20 cellular contexts compared by ENCODE assay signal in genomic region chr16:75113046-75113491, GRCh38. TPM values are rescaled to one million over a fixed set of nuclear protein-coding genes. Genes with fewer than 3 reads are reported as not detected.
DNase-seq lines count a peak whose midpoint lies in the region; ATAC-seq and TF ChIP-seq lines count a peak whose summit lies in the region.
"Had no signal": no experiment of that assay in that cellular context is flagged by ENCODE, and none has a peak within 500 bp of the region (broad histone marks: within the 10 kb centered on the region; RNA-seq: fewer than 3 reads in every experiment).

No MANE protein-coding gene starts in this region.

- H3K4me3 ChIP-seq in spleen: no peak overlapping the region
- H3K4me3 ChIP-seq: suprapubic skin had no signal

- H3K36me3 Mint-ChIP-seq in activated naive CD4-positive, alpha-beta T cell treated with anti-CD3 and anti-CD28 coated beads, Interleukin-2, amount 50 U/mL, for 24 hours: no peaks in the 10 kb centered on the region
- H3K36me3 Mint-ChIP-seq in activated naive CD4-positive, alpha-beta T cell treated with anti-CD3 and anti-CD28 coated beads, Interleukin-2, amount 10 ng/mL, durations not matched to agents 7 days and 5 days: no peaks in the 10 kb centered on the region
- no peaks in the 10 kb centered on the region for H3K36me3 Mint-ChIP-seq in glutamatergic neuron (ENCODE audit: unreplicated experiment)
- H3K36me3 Mint-ChIP-seq: T-cell had no signal

- intact Hi-C loops in spleen (cut with DNase I; ENCODE audit: low total_unique reads) (no loop called here), posterior cingulate gyrus (cut with DNase I) (no loop called here)

- no peak for TF ChIP-seq POLR2A in spleen (IDR thresholded peaks at IDR 0.05)

- no peak overlapping the region for H3K27ac ChIP-seq in spleen
- H3K27ac ChIP-seq: suprapubic skin had no signal

- H3K4me1 ChIP-seq in spleen: peaks cover 12 to 64% (median 47%) of the 10 kb centered on the region in 6 donors

- H3K4me3 Mint-ChIP-seq in activated naive CD4-positive, alpha-beta T cell treated with anti-CD3 and anti-CD28 coated beads, Interleukin-2, amount 50 U/mL, for 24 hours: no peak overlapping the region
- no peak overlapping the region for H3K4me3 Mint-ChIP-seq in activated naive CD4-positive, alpha-beta T cell treated with anti-CD3 and anti-CD28 coated beads, Interleukin-2, amount 10 ng/mL, durations not matched to agents 7 days and 5 days
- H3K4me3 Mint-ChIP-seq in glutamatergic neuron (ENCODE audit: unreplicated experiment): no peak overlapping the region
- H3K4me3 Mint-ChIP-seq: activated B cell treated with CpG ODN at 0.5 μM for 24 hours, T-cell had no signal

- H3K36me3 ChIP-seq in spleen: no peaks in the 10 kb centered on the region
- H3K36me3 ChIP-seq: suprapubic skin had no signal

- H3K4me1 Mint-ChIP-seq in activated naive CD4-positive, alpha-beta T cell treated with anti-CD3 and anti-CD28 coated beads, Interleukin-2, amount 50 U/mL, for 24 hours: peaks cover 28% of the 10 kb centered on the region
- H3K4me1 Mint-ChIP-seq in activated naive CD4-positive, alpha-beta T cell treated with anti-CD3 and anti-CD28 coated beads, Interleukin-2, amount 10 ng/mL, durations not matched to agents 7 days and 5 days: peaks cover 42% of the 10 kb centered on the region
- peaks cover 14% of the 10 kb centered on the region for H3K4me1 Mint-ChIP-seq in glutamatergic neuron (ENCODE audit: low read depth, unreplicated experiment)

- no peaks in the 10 kb centered on the region for H3K9me3 ChIP-seq in spleen
- H3K9me3 ChIP-seq: suprapubic skin had no signal

- H3K27me3 Mint-ChIP-seq in activated naive CD4-positive, alpha-beta T cell treated with anti-CD3 and anti-CD28 coated beads, Interleukin-2, amount 50 U/mL, for 24 hours: peaks cover 5% of the 10 kb centered on the region
- H3K27me3 Mint-ChIP-seq in activated naive CD4-positive, alpha-beta T cell treated with anti-CD3 and anti-CD28 coated beads, Interleukin-2, amount 10 ng/mL, durations not matched to agents 7 days and 5 days: peaks cover 17% of the 10 kb centered on the region
- H3K27me3 Mint-ChIP-seq in glutamatergic neuron (ENCODE audit: unreplicated experiment): peaks cover 10% of the 10 kb centered on the region

- H3K27ac Mint-ChIP-seq in activated naive CD4-positive, alpha-beta T cell treated with anti-CD3 and anti-CD28 coated beads, Interleukin-2, amount 50 U/mL, for 24 hours: peak overlapping the region; percentile 30
- no peak overlapping the region for H3K27ac Mint-ChIP-seq in activated naive CD4-positive, alpha-beta T cell treated with anti-CD3 and anti-CD28 coated beads, Interleukin-2, amount 10 ng/mL, durations not matched to agents 7 days and 5 days
- H3K27ac Mint-ChIP-seq in glutamatergic neuron (ENCODE audit: unreplicated experiment): peak overlapping the region; percentile 73
- H3K27ac Mint-ChIP-seq: activated B cell treated with CpG ODN at 0.5 μM for 24 hours, T-cell had no signal

- ATAC-seq in HG02885 (IDR thresholded peaks at IDR 0.05; ENCODE audit: poor library complexity, unreplicated experiment) (no peak), GM18517 (IDR thresholded peaks at IDR 0.05; ENCODE audit: unreplicated experiment) (no peak)
- ATAC-seq: T-cell had no signal

- DNase-seq in activated naive CD4-positive, alpha-beta T cell treated with anti-CD3 and anti-CD28 coated beads, Interleukin-2, amount 10 ng/mL, durations not matched to agents 7 days and 5 days: no peak
- DNase-seq in NCI-H82 treated with DMSO at 0.1 percent for 48 hours (lab: John Stamatoyannopoulos, UW; ENCODE audit: unreplicated experiment) (peak; percentile 22), glutamatergic neuron (no peak), spleen (peak; percentile 36), posterior cingulate gyrus (no peak)
- DNase-seq: activated B cell treated with CpG ODN at 0.5 μM for 24 hours; central memory CD4-positive, alpha-beta T cell; effector CD4-positive, alpha-beta T cell; EL; hippocampal formation; midbrain; MM.1S; NCI-H2029 treated with DMSO at 0.1 percent for 48 hours; NCI-H526; stimulated activated CD4-positive, alpha-beta T cell treated with anti-CD3 and anti-CD28 coated beads, Interleukin-4, amount 100 ng/mL, for 24 hours; T-cell had no signal

- CTCF ChIA-PET in activated naive CD4-positive, alpha-beta T cell treated with anti-CD3 and anti-CD28 coated beads, Interleukin-2, amount 10 ng/mL, durations not matched to agents 7 days and 5 days (lab: Charles Lee): interaction anchor here (0.6 to 7.3 kb wide), 2 partner anchors 116 to 447 kb away, joined by 3 to 135 read pairs; partner anchors contain the start of gene ZNRF1

- H3K27me3 ChIP-seq in spleen (replicated peaks in 1 of 7): peaks cover 0 to 72% (median 25%) of the 10 kb centered on the region in 7 donors
- H3K27me3 ChIP-seq: suprapubic skin had no signal

- H3K9me3 Mint-ChIP-seq in activated naive CD4-positive, alpha-beta T cell treated with anti-CD3 and anti-CD28 coated beads, Interleukin-2, amount 50 U/mL, for 24 hours: no peaks in the 10 kb centered on the region
- no peaks in the 10 kb centered on the region for H3K9me3 Mint-ChIP-seq in activated naive CD4-positive, alpha-beta T cell treated with anti-CD3 and anti-CD28 coated beads, Interleukin-2, amount 10 ng/mL, durations not matched to agents 7 days and 5 days
- H3K9me3 Mint-ChIP-seq in glutamatergic neuron (ENCODE audit: unreplicated experiment): peaks cover 11% of the 10 kb centered on the region
- H3K9me3 Mint-ChIP-seq: activated B cell treated with CpG ODN at 0.5 μM for 24 hours, T-cell had no signal

- TF ChIP-seq CTCF in glutamatergic neuron (IDR thresholded peaks at IDR 0.05; ENCODE audit: partially characterized antibody, unreplicated experiment) (no peak), spleen (IDR thresholded peaks at IDR 0.05 in 8 of 11, conservative IDR thresholded peaks at IDR 0.05 in 3 of 11) (no peak)

- WGBS in spleen, 5 donors: 45 to 73% (median 53%) methylated on average over 3 to 7 of the region's 7 CpGs

RNA-seq across cellular contexts. Expression of gene LDHD, which starts 3.5 kb away (rescaled TPM):
- not detected for total RNA-seq in glutamatergic neuron (ENCODE audit: unreplicated experiment)
- 1 to 10 TPM in 5 of 7 donors, under 1 TPM in 2; 0.76 to 3.3 (median 1.5) TPM for total RNA-seq in spleen
- 1 to 10 TPM in 1 of 3 donors, under 1 TPM in 2; 0.53 to 1.1 (median 0.57) TPM for polyA plus RNA-seq in spleen
- total RNA-seq: activated B cell treated with CpG ODN at 0.5 μM for 24 hours had no signal

RNA-seq across cellular contexts. Expression of gene ZFP1, which starts 35.3 kb away (rescaled TPM):
- total RNA-seq in glutamatergic neuron (ENCODE audit: unreplicated experiment) (16.1 TPM), spleen (10 to 100 TPM in 1 of 7 donors, 1 to 10 TPM in 6; 8.3 to 11.4 (median 9.1) TPM)
- polyA plus RNA-seq in spleen: 1 to 10 TPM; 3.1 to 4.2 (median 3.6) TPM

Comparison
In these comparisons a context has a peak if more than half of its experiments do, and no peak if none do; other contexts are left out.
1. DNase-seq: peak in NCI-H82 treated with DMSO at 0.1 percent for 48 hours (single experiment) and spleen (single experiment); none in activated naive CD4-positive, alpha-beta T cell treated with anti-CD3 and anti-CD28 coated beads, Interleukin-2, amount 10 ng/mL, durations not matched to agents 7 days and 5 days (single experiment), glutamatergic neuron (single experiment) and posterior cingulate gyrus (0 of 10).